ENCODE assay signal across 15 cellular contexts in genomic region chr17:1391577-1391976, GRCh38. TPM values are rescaled to one million over a fixed set of nuclear protein-coding genes. Genes with fewer than 3 reads are reported as not detected.
A peak's percentile ranks its signal among the peaks of the same experiment; 100 is the strongest.
DNase-seq lines count a peak whose midpoint lies in the region; ATAC-seq and TF ChIP-seq lines count a peak whose summit lies in the region.
"Had no signal": no experiment of that assay in that cellular context is flagged by ENCODE, and none has a peak within 500 bp of the region (broad histone marks: within the 10 kb centered on the region; RNA-seq: fewer than 3 reads in every experiment).

No MANE protein-coding gene starts in this region.

- H3K36me3 Mint-ChIP-seq in naive thymus-derived CD4-positive, alpha-beta T cell = peaks cover 0 to 10% (median 0%) of the 10 kb centered on the region in 5 donors
- peaks cover 17% of the 10 kb centered on the region for H3K36me3 Mint-ChIP-seq in activated CD4-positive, alpha-beta memory T cell treated with anti-CD3 and anti-CD28 coated beads for 36 hours

- no peaks in the 10 kb centered on the region for H3K36me3 ChIP-seq in breast epithelium
- H3K36me3 ChIP-seq in mammary epithelial cell (ENCODE audit: insufficient read depth, low read length) = peaks cover 5% of the 10 kb centered on the region
- H3K36me3 ChIP-seq in adrenal gland (replicated peaks in 1 of 2) = no peaks in the 10 kb centered on the region
- peaks cover 0 to 5% (median 0%) of the 10 kb centered on the region in 3 experiments for H3K36me3 ChIP-seq in naive thymus-derived CD4-positive, alpha-beta T cell (ENCODE audit: control insufficient read depth in 2 of 3, insufficient read depth in 3 of 3, low read length in 3 of 3)
- H3K36me3 ChIP-seq in tibial artery = no peaks in the 10 kb centered on the region

- peaks cover 47 to 95% (median 64%) of the 10 kb centered on the region in 7 donors for H3K4me1 Mint-ChIP-seq in naive thymus-derived CD4-positive, alpha-beta T cell
- H3K4me1 Mint-ChIP-seq in activated CD4-positive, alpha-beta memory T cell treated with anti-CD3 and anti-CD28 coated beads for 36 hours (ENCODE audit: low read depth) = peaks cover 68% of the 10 kb centered on the region

- CTCF ChIA-PET in mammary epithelial cell (lab: Charles Lee; ENCODE audit: low non-redundant PET) = no interaction called here
- CTCF ChIA-PET in naive thymus-derived CD4-positive, alpha-beta T cell (lab: Charles Lee) = interaction anchor here (0.9 to 3.7 kb wide), 3 partner anchors 20 to 96 kb away, joined by 4 to 18 read pairs (median 4); no protein-coding TSS in a partner anchor
- CTCF ChIA-PET in activated CD4-positive, alpha-beta memory T cell treated with anti-CD3 and anti-CD28 coated beads for 36 hours (lab: Charles Lee) = interaction anchor here (0.9 to 9.3 kb wide), 4 partner anchors 15 to 59 kb away, joined by 3 to 70 read pairs (median 4); no protein-coding TSS in a partner anchor

- H3K27me3 ChIP-seq in breast epithelium (no peaks in the 10 kb centered on the region), mammary epithelial cell (ENCODE audit: insufficient read depth, low read length) (no peaks in the 10 kb centered on the region), adrenal gland (no peaks in the 10 kb centered on the region), tibial artery (no peaks in the 10 kb centered on the region)
- no peaks in the 10 kb centered on the region for H3K27me3 ChIP-seq in naive thymus-derived CD4-positive, alpha-beta T cell (ENCODE audit: control insufficient read depth in 2 of 2, insufficient read depth in 2 of 2, low read length in 2 of 2)
- H3K27me3 ChIP-seq: tibial nerve had no signal

- no peaks in the 10 kb centered on the region for H3K9me3 ChIP-seq in breast epithelium
- H3K9me3 ChIP-seq in mammary epithelial cell (replicated peaks; ENCODE audit: insufficient read depth, low read length) = no peaks in the 10 kb centered on the region
- H3K9me3 ChIP-seq in adrenal gland (replicated peaks in 1 of 3) = no peaks in the 10 kb centered on the region
- no peaks in the 10 kb centered on the region for H3K9me3 ChIP-seq in naive thymus-derived CD4-positive, alpha-beta T cell (ENCODE audit: control insufficient read depth in 2 of 3, low read length in 3 of 3)
- H3K9me3 ChIP-seq in tibial artery = no peaks in the 10 kb centered on the region
- H3K9me3 ChIP-seq: tibial nerve had no signal

- H3K4me3 ChIP-seq in breast epithelium (no peak overlapping the region), mammary epithelial cell (replicated peaks in 1 of 3; ENCODE audit: insufficient read depth in 1 of 3, low read depth in 2 of 3, low read length in 3 of 3) (no peak overlapping the region), adrenal gland (no peak overlapping the region), tibial artery (no peak overlapping the region)
- no peak overlapping the region for H3K4me3 ChIP-seq in naive thymus-derived CD4-positive, alpha-beta T cell (ENCODE audit: low read length)
- H3K4me3 ChIP-seq: tibial nerve had no signal

- peak overlapping the region; percentile 8 to 56 for H3K27ac ChIP-seq in breast epithelium
- no peak overlapping the region for H3K27ac ChIP-seq in mammary epithelial cell (ENCODE audit: insufficient read depth, low read depth, low read length)
- H3K27ac ChIP-seq in adrenal gland = peak overlapping the region in 3 of 5 donors; percentile 27 to 65 (median 48)
- peak overlapping the region; percentile 6 for H3K27ac ChIP-seq in naive thymus-derived CD4-positive, alpha-beta T cell (ENCODE audit: low read depth, low read length)
- H3K27ac ChIP-seq in tibial artery = peak overlapping the region; percentile 35 to 66

- H3K4me1 ChIP-seq in breast epithelium (peaks cover 0 to 28% of the 10 kb centered on the region in 2 donors), mammary epithelial cell (ENCODE audit: insufficient read depth, low read length) (peaks cover 20% of the 10 kb centered on the region), adrenal gland (replicated peaks in 1 of 2) (peaks cover 45 to 91% of the 10 kb centered on the region in 2 donors), tibial artery (peaks cover 0 to 100% (median 69%) of the 10 kb centered on the region in 4 donors)
- H3K4me1 ChIP-seq in naive thymus-derived CD4-positive, alpha-beta T cell (ENCODE audit: control insufficient read depth in 2 of 2, insufficient read depth in 2 of 2, low read length in 2 of 2) = peaks cover 47 to 77% of the 10 kb centered on the region in 2 donors

- peak overlapping the region in 4 of 9 donors; percentile 48 to 65 (median 61) for H3K27ac Mint-ChIP-seq in naive thymus-derived CD4-positive, alpha-beta T cell
- H3K27ac Mint-ChIP-seq in activated CD4-positive, alpha-beta memory T cell treated with anti-CD3 and anti-CD28 coated beads for 36 hours = no peak overlapping the region
- H3K27ac Mint-ChIP-seq: T-helper 1 cell treated with Interleukin-12 subunit alpha and Interleukin-12 subunit beta and Interleukin-4 antibody, amounts not matched to agents 30 μg/mL and 1 μg/mL, for 36 hours had no signal

- peak overlapping the region in 5 of 10 donors; percentile 32 to 78 (median 51) for H3K4me3 Mint-ChIP-seq in naive thymus-derived CD4-positive, alpha-beta T cell
- H3K4me3 Mint-ChIP-seq in activated CD4-positive, alpha-beta memory T cell treated with anti-CD3 and anti-CD28 coated beads for 36 hours = no peak overlapping the region
- H3K4me3 Mint-ChIP-seq: T-helper 1 cell treated with Interleukin-12 subunit alpha and Interleukin-12 subunit beta and Interleukin-4 antibody, amounts not matched to agents 30 μg/mL and 1 μg/mL, for 36 hours had no signal

- dilution Hi-C loops in mammary epithelial cell (cut with HindIII; ENCODE audit: low sequenced_read_pairs) = no loop called here

- peaks cover 100% of the 10 kb centered on the region for H3K79me2 ChIP-seq in mammary epithelial cell (ENCODE audit: insufficient read depth, low read length)

- H3K27me3 Mint-ChIP-seq in naive thymus-derived CD4-positive, alpha-beta T cell = no peaks in the 10 kb centered on the region
- H3K27me3 Mint-ChIP-seq in activated CD4-positive, alpha-beta memory T cell treated with anti-CD3 and anti-CD28 coated beads for 36 hours = no peaks in the 10 kb centered on the region

- H2AFZ ChIP-seq in mammary epithelial cell (ENCODE audit: low read depth, low read length) = no peak overlapping the region

- POLR2A ChIA-PET in naive thymus-derived CD4-positive, alpha-beta T cell (lab: Charles Lee) = interaction anchor here (0.6 to 1.1 kb wide), 2 partner anchors 28 to 56 kb away, joined by 3 to 4 read pairs; no protein-coding TSS in a partner anchor
- POLR2A ChIA-PET in activated CD4-positive, alpha-beta memory T cell treated with anti-CD3 and anti-CD28 coated beads for 36 hours (lab: Charles Lee) = interaction anchor here (0.8 to 1.9 kb wide), 3 partner anchors 9 to 15 kb away, joined by 4 to 9 read pairs (median 6); partner anchors contain the start of gene YWHAE

- H3K9me3 Mint-ChIP-seq in naive thymus-derived CD4-positive, alpha-beta T cell = peaks cover 0 to 2% (median 0%) of the 10 kb centered on the region in 11 donors
- no peaks in the 10 kb centered on the region for H3K9me3 Mint-ChIP-seq in activated CD4-positive, alpha-beta memory T cell treated with anti-CD3 and anti-CD28 coated beads for 36 hours
- H3K9me3 Mint-ChIP-seq: T-helper 1 cell treated with Interleukin-12 subunit alpha and Interleukin-12 subunit beta and Interleukin-4 antibody, amounts not matched to agents 30 μg/mL and 1 μg/mL, for 36 hours had no signal

- TF ChIP-seq CTCF in breast epithelium (IDR thresholded peaks at IDR 0.05) = no peak
- no peak for TF ChIP-seq CTCF in mammary epithelial cell (conservative IDR thresholded peaks at IDR 0.05 in 1 of 2, IDR thresholded peaks at IDR 0.05 in 1 of 2; ENCODE audit: extremely low read depth in 1 of 2, insufficient read depth in 1 of 2, low read depth in 1 of 2, low read length in 2 of 2)
- TF ChIP-seq CTCF in adrenal gland (IDR thresholded peaks at IDR 0.05) = no peak
- no peak for TF ChIP-seq CTCF in tibial artery (IDR thresholded peaks at IDR 0.05)

- no peak overlapping the region for H3K9ac ChIP-seq in mammary epithelial cell (ENCODE audit: insufficient read depth, low read length)

- 95% methylated on average over 9 of the region's 9 CpGs for WGBS in mammary epithelial cell (ENCODE audit: low coverage, missing lambda C conversion rate)
- 79 to 96% (median 91%) methylated on average over 6 to 9 of the region's 9 CpGs for WGBS in adrenal gland, 4 donors

- H3K4me2 ChIP-seq in mammary epithelial cell (ENCODE audit: insufficient read depth, low read depth, low read length) = no peak overlapping the region

- no TSS peak for BruUV-seq in mammary epithelial cell (replicated peaks; lab: Mats Ljungman, UMichigan)

- no peak for TF ChIP-seq POLR2A in breast epithelium (IDR thresholded peaks at IDR 0.05)
- no peak for TF ChIP-seq POLR2A in adrenal gland (IDR thresholded peaks at IDR 0.05)

- in situ Hi-C loops in mammary epithelial cell (cut with MboI; ENCODE audit: low sequenced_read_pairs in 2 of 2) = no loop called here

- H4K20me1 ChIP-seq in mammary epithelial cell (ENCODE audit: insufficient read depth, low read length) = peaks cover 64% of the 10 kb centered on the region

- intact Hi-C loops in breast epithelium (cut with DNase I; ENCODE audit: low total_unique reads) = no loop called here
- intact Hi-C loops in mammary epithelial cell (cut with micrococcal nuclease) = no loop called here
- intact Hi-C loops in adrenal gland (cut with DNase I) = no loop called here
- intact Hi-C loops in naive thymus-derived CD4-positive, alpha-beta T cell (cut with micrococcal nuclease) = no loop called here
- intact Hi-C loops in tibial artery (cut with DNase I; ENCODE audit: low total_unique reads) = no loop called here
- intact Hi-C loops in activated CD4-positive, alpha-beta memory T cell treated with anti-CD3 and anti-CD28 coated beads for 36 hours (cut with micrococcal nuclease) = no loop called here

- DNase-seq in breast epithelium (ENCODE audit: low spot score in 2 of 2) = no peak
- DNase-seq in mammary epithelial cell = no peak
- DNase-seq in adrenal gland = peak in 1 of 7 donors; percentile 13
- DNase-seq in naive thymus-derived CD4-positive, alpha-beta T cell = no peak
- peak in 1 of 2 donors; percentile 60 for DNase-seq in tibial artery
- DNase-seq in dedifferentiated amniotic fluid mesenchymal stem cell (ENCODE audit: extremely low spot score) = no peak
- no peak for DNase-seq in activated CD4-positive, alpha-beta memory T cell treated with anti-CD3 and anti-CD28 coated beads for 36 hours
- no peak for DNase-seq in kidney glomerular epithelial cell (lab: John Stamatoyannopoulos, UW)
- DNase-seq: activated CD4-positive, alpha-beta T cell treated with anti-CD3 and anti-CD28 coated beads, Interleukin-2, amount 50 U/mL, for 1 hour; activated gamma-delta T cell treated with Interleukin-2 at 50 U/mL for 16 hours; central memory CD4-positive, alpha-beta T cell; NCI-H1105; NCI-H446 had no signal

- no peak for ATAC-seq in naive thymus-derived CD4-positive, alpha-beta T cell

RNA-seq across cellular contexts. Expression of gene YWHAE, which starts 8.4 kb away (rescaled TPM):
- 100 to 1,000 TPM; 481 to 610 (median 518) TPM for total RNA-seq in breast epithelium
- 100 to 1,000 TPM; 528 to 689 TPM for total RNA-seq in mammary epithelial cell
- polyA plus RNA-seq in mammary epithelial cell = 1,045 TPM
- 400 TPM for polyA minus RNA-seq in mammary epithelial cell
- 100 to 1,000 TPM; 488 to 744 (median 550) TPM for total RNA-seq in adrenal gland
- 100 to 1,000 TPM; 340 to 884 (median 511) TPM for polyA plus RNA-seq in adrenal gland
- total RNA-seq in naive thymus-derived CD4-positive, alpha-beta T cell = 100 to 1,000 TPM; 119 to 317 (median 127) TPM
- 10 to 100 TPM; 30.6 to 37.3 TPM for polyA plus RNA-seq in naive thymus-derived CD4-positive, alpha-beta T cell
- total RNA-seq in activated CD4-positive, alpha-beta memory T cell treated with anti-CD3 and anti-CD28 coated beads for 36 hours = 100 to 1,000 TPM; 505 to 509 TPM
